In genomic region chr1:228415853-228416216, GRCh38 we compare ENCODE assay signal across 10 cellular contexts. TPM values are rescaled to one million over a fixed set of nuclear protein-coding genes. Genes with fewer than 3 reads are reported as not detected.
DNase-seq lines count a peak whose midpoint lies in the region; ATAC-seq and TF ChIP-seq lines count a peak whose summit lies in the region.
"Had no signal": no experiment of that assay in that cellular context is flagged by ENCODE, and none has a peak within 500 bp of the region (broad histone marks: within the 10 kb centered on the region; RNA-seq: fewer than 3 reads in every experiment).

No MANE protein-coding gene starts in this region.

- ATAC-seq in GM23338 (peak; percentile 3; the same call in 2 of the 3 replicates), gastrocnemius medialis (no peak), GM18502 (IDR thresholded peaks at IDR 0.05; ENCODE audit: poor library complexity, unreplicated experiment) (no peak)
- no peak for ATAC-seq in activated T-helper 17 cell treated with anti-CD3 and anti-CD28 coated beads, Interleukin-2, amount 50 U/mL, for 72 hours (replicated peaks)

- DNase-seq in GM23338 (ENCODE audit: low spot score), result no peak
- no peak for DNase-seq in right atrium auricular region (ENCODE audit: low spot score)
- DNase-seq in gastrocnemius medialis, result no peak
- DNase-seq in NCI-H1930 (lab: John Stamatoyannopoulos, UW), result no peak
- DNase-seq in NCI-H2196 (lab: John Stamatoyannopoulos, UW; ENCODE audit: unreplicated experiment), result no peak
- no peak for DNase-seq in NCI-H2227 (lab: John Stamatoyannopoulos, UW; ENCODE audit: unreplicated experiment)
- DNase-seq: foreskin melanocyte had no signal

- no peak overlapping the region for H3K27ac ChIP-seq in GM23338 (ENCODE audit: low read depth)
- H3K27ac ChIP-seq in right atrium auricular region, result peak overlapping the region in 1 of 2 donors; percentile 24
- H3K27ac ChIP-seq in gastrocnemius medialis, result no peak overlapping the region

- no peaks in the 10 kb centered on the region for H3K36me3 ChIP-seq in GM23338 (ENCODE audit: insufficient read depth)
- no peaks in the 10 kb centered on the region for H3K36me3 ChIP-seq in right atrium auricular region
- no peaks in the 10 kb centered on the region for H3K36me3 ChIP-seq in gastrocnemius medialis

- H3K27me3 ChIP-seq in GM23338 (ENCODE audit: insufficient read depth), result peaks cover 75% of the 10 kb centered on the region
- H3K27me3 ChIP-seq in right atrium auricular region, result peaks cover 0 to 11% of the 10 kb centered on the region in 2 donors
- H3K27me3 ChIP-seq in gastrocnemius medialis, result peaks cover 31 to 43% (median 41%) of the 10 kb centered on the region in 3 donors

- H3F3A ChIP-seq in GM23338 (replicated peaks; ENCODE audit: low read depth), result 0 out of 2 replicates have a peak, but pooled peaks cover 8% of the 10 kb centered on the region

- H3K4me3 ChIP-seq in GM23338 (peak overlapping the region; percentile 72), right atrium auricular region (peak overlapping the region; percentile 41 to 56), gastrocnemius medialis (peak overlapping the region; percentile 29 to 39 (median 35))

- H3K4me1 Mint-ChIP-seq in GM23338, result peaks cover 21% of the 10 kb centered on the region; the same call in 2 of the 3 replicates
- H3K4me1 Mint-ChIP-seq in activated T-helper 17 cell treated with anti-CD3 and anti-CD28 coated beads, Interleukin-2, amount 50 U/mL, for 72 hours, result peaks cover 13% of the 10 kb centered on the region

- peak overlapping the region; percentile 67 for H3K4me3 Mint-ChIP-seq in GM23338
- peak overlapping the region; percentile 70 for H3K4me3 Mint-ChIP-seq in activated T-helper 17 cell treated with anti-CD3 and anti-CD28 coated beads, Interleukin-2, amount 50 U/mL, for 72 hours

- no peak for TF ChIP-seq POLR2A in gastrocnemius medialis (IDR thresholded peaks at IDR 0.05)

- TF ChIP-seq CTCF in GM23338 (conservative IDR thresholded peaks at IDR 0.05; ENCODE audit: low read depth in 2 of 2), result no peak
- no peak for TF ChIP-seq CTCF in right atrium auricular region (IDR thresholded peaks at IDR 0.05)
- no peak for TF ChIP-seq CTCF in gastrocnemius medialis (IDR thresholded peaks at IDR 0.05 in 4 of 5, conservative IDR thresholded peaks at IDR 0.05 in 1 of 5)

- H3K27ac Mint-ChIP-seq in GM23338, result no peak overlapping the region
- H3K27ac Mint-ChIP-seq in activated T-helper 17 cell treated with anti-CD3 and anti-CD28 coated beads, Interleukin-2, amount 50 U/mL, for 72 hours, result no peak overlapping the region

- no peaks in the 10 kb centered on the region for H3K79me2 ChIP-seq in GM23338 (replicated peaks; ENCODE audit: insufficient read depth)

- peaks cover 4% of the 10 kb centered on the region for H4K20me1 ChIP-seq in GM23338 (replicated peaks; ENCODE audit: insufficient read depth)

- H3K27me3 Mint-ChIP-seq in GM23338 (ENCODE audit: insufficient read depth, low read depth, poor library complexity), result peaks cover 55% of the 10 kb centered on the region
- H3K27me3 Mint-ChIP-seq in activated T-helper 17 cell treated with anti-CD3 and anti-CD28 coated beads, Interleukin-2, amount 50 U/mL, for 72 hours, result peaks cover 8% of the 10 kb centered on the region

- H2AFZ ChIP-seq in GM23338, result no peak overlapping the region; the same call in 1 of the 2 replicates

- in situ Hi-C loops in gastrocnemius medialis (cut with MboI; ENCODE audit: low sequenced_read_pairs in 4 of 4), result no loop called here

- peaks cover 17% of the 10 kb centered on the region; the same call in 1 of the 2 replicates for H3K4me1 ChIP-seq in GM23338 (ENCODE audit: insufficient read depth)
- H3K4me1 ChIP-seq in right atrium auricular region, result peaks cover 0 to 20% of the 10 kb centered on the region in 2 donors
- H3K4me1 ChIP-seq in gastrocnemius medialis, result peaks cover 6 to 12% of the 10 kb centered on the region in 2 donors

- intact Hi-C loops in gastrocnemius medialis (cut with DNase I; ENCODE audit: low total_unique reads), result no loop called here

- H3K9me3 ChIP-seq in right atrium auricular region, result no peaks in the 10 kb centered on the region
- H3K9me3 ChIP-seq in gastrocnemius medialis, result no peaks in the 10 kb centered on the region

- H3K4me2 ChIP-seq in GM23338, result peak overlapping the region; percentile 93

- no peaks in the 10 kb centered on the region for H3K9me2 ChIP-seq in GM23338 (ENCODE audit: insufficient read depth)

- no peaks in the 10 kb centered on the region for H3K9me3 Mint-ChIP-seq in GM23338
- H3K9me3 Mint-ChIP-seq in activated T-helper 17 cell treated with anti-CD3 and anti-CD28 coated beads, Interleukin-2, amount 50 U/mL, for 72 hours, result no peaks in the 10 kb centered on the region

- H3K36me3 Mint-ChIP-seq in GM23338 (ENCODE audit: low read depth), result no peaks in the 10 kb centered on the region
- no peaks in the 10 kb centered on the region for H3K36me3 Mint-ChIP-seq in activated T-helper 17 cell treated with anti-CD3 and anti-CD28 coated beads, Interleukin-2, amount 50 U/mL, for 72 hours (ENCODE audit: low read depth)

TF ChIP-seq in GM23338, 12 proteins besides CTCF, POLR2A, EP300 and RAD21:
- TF ChIP-seq POLR2AphosphoS5 (IDR thresholded peaks at IDR 0.05; ENCODE audit: low read depth), result peak; percentile 33; the same call in 1 of the 2 replicates
- TF ChIP-seq NANOG (IDR thresholded peaks at IDR 0.05; ENCODE audit: borderline replicate concordance), result no peak

RNA-seq across cellular contexts. Expression of gene TRIM17, which starts 0.8 kb away (rescaled TPM):
- total RNA-seq in GM23338 (2014; rRNA removed; shearing (Covaris generic)), result 1.1 and 1.4 TPM in 2 replicates
- polyA plus RNA-seq in GM23338 (2016; fragmentation: Nextera tagmentation; extraction: Ambion mirVana), result 0.86 and 1.4 TPM in 2 replicates
- total RNA-seq in activated T-helper 17 cell treated with anti-CD3 and anti-CD28 coated beads, Interleukin-2, amount 50 U/mL, for 72 hours, result 1 to 10 TPM; 1.7 to 1.9 TPM
- total RNA-seq in right atrium auricular region (not detected), gastrocnemius medialis (not detected)
- total RNA-seq: HT1080 had no signal

RNA-seq across cellular contexts. Expression of gene TRIM11, which starts 9.2 kb away (rescaled TPM):
- total RNA-seq in GM23338 (2014; rRNA removed; shearing (Covaris generic)), result 37.2 and 41.2 TPM in 2 replicates
- 16.2 and 17.5 TPM in 2 replicates for polyA plus RNA-seq in GM23338 (2016; fragmentation: Nextera tagmentation; extraction: Ambion mirVana)
- 10 to 100 TPM; 41.7 to 48.6 TPM for total RNA-seq in activated T-helper 17 cell treated with anti-CD3 and anti-CD28 coated beads, Interleukin-2, amount 50 U/mL, for 72 hours
- total RNA-seq in right atrium auricular region (1 to 10 TPM; 5.5 to 9.8 TPM), gastrocnemius medialis (10 to 100 TPM in 2 of 4 donors, 1 to 10 TPM in 2; 4.0 to 12.2 (median 9.3) TPM)
